ENCODE assay signal across 26 cellular contexts in genomic region chr15:25408929-25409328, GRCh38.
"Had no signal": no experiment of that assay in that cellular context is flagged by ENCODE, and none has a peak within 500 bp of the region (broad histone marks: within the 10 kb centered on the region; RNA-seq: fewer than 3 reads in every experiment).

No MANE protein-coding gene starts in this region.

- H3K27me3 Mint-ChIP-seq: activated CD4-positive, alpha-beta T cell treated with anti-CD3 and anti-CD28 coated beads for 36 hours; activated naive CD4-positive, alpha-beta T cell treated with anti-CD3 and anti-CD28 coated beads, Interleukin-2, amount 10 ng/mL, durations not matched to agents 7 days and 5 days; activated naive CD8-positive, alpha-beta T cell treated with anti-CD3 and anti-CD28 coated beads, Interleukin-2, amount 10 ng/mL, durations not matched to agents 7 days and 5 days; brain; progenitor cell of endocrine pancreas; stimulated activated naive B cell treated with anti-CD40 and anti-IgM and Interleukin-4, amounts not matched to agents 10 μg/mL and 1 μg/mL and 100 μg/mL, for 72 hours had no signal

- H3K4me3 ChIP-seq: ascending aorta, esophagus muscularis mucosa, heart right ventricle, left ventricle myocardium inferior, sigmoid colon, stomach, tibial artery had no signal

- H3K27me3 ChIP-seq: ascending aorta, esophagus muscularis mucosa, foreskin keratinocyte, heart right ventricle, neutrophil, sigmoid colon, stomach, tibial artery had no signal

- H3K9me3 ChIP-seq: ascending aorta, esophagus muscularis mucosa, heart right ventricle, left ventricle myocardium inferior, neutrophil, sigmoid colon, stomach, tibial artery had no signal

- H3K4me1 ChIP-seq: foreskin keratinocyte had no signal

- ATAC-seq: activated CD4-positive, alpha-beta T cell treated with anti-CD3 and anti-CD28 coated beads for 36 hours; foreskin keratinocyte; stimulated activated naive B cell treated with anti-CD40 and anti-IgM and Interleukin-4, amounts not matched to agents 10 μg/mL and 1 μg/mL and 100 μg/mL, for 72 hours had no signal

- DNase-seq: activated CD4-positive, alpha-beta T cell treated with anti-CD3 and anti-CD28 coated beads for 36 hours; activated CD4-positive, CD25-positive, alpha-beta regulatory T cell; activated CD8-positive, alpha-beta memory T cell treated with anti-CD3 and anti-CD28 coated beads for 24 hours; activated gamma-delta T cell; activated naive CD4-positive, alpha-beta T cell treated with anti-CD3 and anti-CD28 coated beads, Interleukin-2, amount 10 ng/mL, durations not matched to agents 7 days and 5 days; activated naive CD8-positive, alpha-beta T cell treated with anti-CD3 and anti-CD28 coated beads, Interleukin-2, amount 10 ng/mL, durations not matched to agents 7 days and 5 days; foreskin keratinocyte; heart right ventricle; kidney glomerular epithelial cell; left ventricle myocardium inferior; nephron progenitor cell; retina; sigmoid colon; stimulated activated CD4-positive, alpha-beta T cell treated with anti-CD3 and anti-CD28 coated beads, Interleukin-15, amount 100 ng/mL, for 24 hours; stimulated activated CD4-positive, alpha-beta T cell treated with anti-CD3 and anti-CD28 coated beads, Interleukin-2, amount 100 ng/mL, for 24 hours; stimulated activated naive B cell treated with anti-CD40 and anti-IgM and Interleukin-4, amounts not matched to agents 10 μg/mL and 1 μg/mL and 100 μg/mL, for 72 hours; stomach; T-helper 1 cell; tibial artery had no signal

- H3K4me3 Mint-ChIP-seq: activated CD4-positive, alpha-beta T cell treated with anti-CD3 and anti-CD28 coated beads for 36 hours; activated naive CD4-positive, alpha-beta T cell treated with anti-CD3 and anti-CD28 coated beads, Interleukin-2, amount 10 ng/mL, durations not matched to agents 7 days and 5 days; activated naive CD8-positive, alpha-beta T cell treated with anti-CD3 and anti-CD28 coated beads, Interleukin-2, amount 10 ng/mL, durations not matched to agents 7 days and 5 days; brain; nephron progenitor cell; stimulated activated naive B cell treated with anti-CD40 and anti-IgM and Interleukin-4, amounts not matched to agents 10 μg/mL and 1 μg/mL and 100 μg/mL, for 72 hours; T-helper 2 cell treated with Interferon-gamma antibody and Interleukin-4, amounts not matched to agents 5 μg/mL and 100 μg/mL, for 36 hours had no signal

- H3K4me1 Mint-ChIP-seq: nephron progenitor cell had no signal

- H3K27ac ChIP-seq: ascending aorta, esophagus muscularis mucosa, foreskin keratinocyte, neutrophil, stomach, tibial artery had no signal

- H3K27ac Mint-ChIP-seq: activated CD4-positive, alpha-beta T cell treated with anti-CD3 and anti-CD28 coated beads for 36 hours; activated naive CD8-positive, alpha-beta T cell treated with anti-CD3 and anti-CD28 coated beads, Interleukin-2, amount 10 ng/mL, durations not matched to agents 7 days and 5 days; brain; nephron progenitor cell; progenitor cell of endocrine pancreas; T-helper 2 cell treated with Interferon-gamma antibody and Interleukin-4, amounts not matched to agents 5 μg/mL and 100 μg/mL, for 36 hours had no signal

- FAIRE-seq: endothelial cell of umbilical vein had no signal
